8 cellular contexts compared by ENCODE assay signal in the genomic region with DNA sequence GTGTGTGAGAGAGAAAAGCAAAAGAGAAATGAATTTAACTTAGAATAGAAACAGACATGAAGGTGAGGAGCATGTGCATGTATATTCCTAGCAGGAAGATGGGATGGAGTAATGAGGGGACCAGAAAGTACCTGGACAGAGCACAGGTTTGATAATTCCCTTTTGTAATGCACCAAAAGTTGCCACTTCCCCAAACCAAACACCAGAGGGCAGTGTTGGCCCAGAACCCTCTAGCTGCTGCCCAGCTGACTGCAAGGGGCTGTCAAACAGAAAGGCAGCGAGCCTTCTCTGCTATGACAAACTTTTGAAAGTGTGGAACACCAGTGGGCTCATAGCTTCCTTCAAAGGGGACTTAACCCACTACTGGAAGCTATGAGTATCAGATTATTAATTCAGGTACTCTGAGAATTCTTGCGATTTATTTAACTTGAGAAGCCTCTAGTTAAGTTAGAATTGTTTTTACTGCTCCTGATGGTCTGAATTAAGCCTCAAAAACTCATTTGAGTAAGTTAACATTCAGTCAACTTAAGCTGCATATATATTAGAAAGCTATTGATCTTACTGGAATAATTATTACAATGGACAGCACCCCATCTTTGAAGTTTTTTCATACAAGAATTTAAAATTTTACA.
DNase-seq lines count a peak whose midpoint lies in the region; ATAC-seq and TF ChIP-seq lines count a peak whose summit lies in the region.

No MANE protein-coding gene starts in this region.

- H3K9me3 ChIP-seq in colonic mucosa, result no peaks in the 10 kb centered on the region
- no peaks in the 10 kb centered on the region for H3K9me3 ChIP-seq in liver (ENCODE audit: control insufficient read depth in 4 of 4, low read length in 3 of 4)

- no peak for TF ChIP-seq POLR2A in GM18505 (IDR thresholded peaks at IDR 0.05; ENCODE audit: borderline replicate concordance, extremely low read depth, insufficient read depth, insufficient read length)

- H3K9ac ChIP-seq in colonic mucosa (ENCODE audit: low read depth in 2 of 2, low read length in 2 of 2) (no peak overlapping the region), liver (ENCODE audit: low read depth in 1 of 2, low read length in 2 of 2) (no peak overlapping the region)

- H3K36me3 ChIP-seq in colonic mucosa, result no peaks in the 10 kb centered on the region
- no peaks in the 10 kb centered on the region for H3K36me3 ChIP-seq in liver (ENCODE audit: control insufficient read depth in 4 of 4, insufficient read depth in 3 of 4, low read depth in 1 of 4, low read length in 3 of 4)

- intact Hi-C loops in colonic mucosa (cut with DNase I), result loop anchor here (2.0 to 10.0 kb wide), 2 partner anchors 121 to 551 kb away; no protein-coding TSS in a partner anchor

- no peaks in the 10 kb centered on the region for H3K4me1 ChIP-seq in colonic mucosa
- H3K4me1 ChIP-seq in liver (ENCODE audit: control insufficient read depth in 4 of 4, insufficient read depth in 4 of 4, low read length in 3 of 4), result peaks cover 0 to 5% (median 5%) of the 10 kb centered on the region in 4 donors

- peak; percentile 98 for ATAC-seq in GM18505 (IDR thresholded peaks at IDR 0.05; ENCODE audit: unreplicated experiment)
- ATAC-seq in HG02885 (IDR thresholded peaks at IDR 0.05; ENCODE audit: poor library complexity, unreplicated experiment), result peak; percentile 97

- no peak overlapping the region for H3K27ac ChIP-seq in colonic mucosa
- no peak overlapping the region for H3K27ac ChIP-seq in liver (ENCODE audit: low read depth in 1 of 2, low read length in 2 of 2)

- H3K4me3 ChIP-seq in colonic mucosa (no peak overlapping the region), liver (ENCODE audit: low read depth in 1 of 3, low read length in 3 of 3) (no peak overlapping the region)

- DNase-seq in ACHN, result peak; percentile 51
- peak; percentile 36 for DNase-seq in NCI-H2029 (lab: John Stamatoyannopoulos, UW)
- DNase-seq in activated CD4-positive, alpha-beta T cell treated with anti-CD3 and anti-CD28 coated beads for 24 hours (ENCODE audit: low read depth in 2 of 2), result peak; percentile 33 to 44
- DNase-seq in colonic mucosa, result peak; percentile 74
- peak; percentile 20 to 36 (median 21) for DNase-seq in stimulated activated CD4-positive, alpha-beta T cell treated with anti-CD3 and anti-CD28 coated beads, TNF-alpha, amount 100 ng/mL, for 4 hours (ENCODE audit: low read depth in 3 of 3)

- in situ Hi-C loops in ACHN (cut with HindIII; ENCODE audit: low pct_ligation_motif_present, low pct_unique_long_range_greater_than_20kb, low sequenced_read_pairs), result no loop called here

- TF ChIP-seq CTCF in colonic mucosa (IDR thresholded peaks at IDR 0.05) (peak; percentile 84), liver (IDR thresholded peaks at IDR 0.05; ENCODE audit: low read depth, low read length, missing input control) (peak; percentile 93)

- 44% methylated on average over 2 of the region's 2 CpGs for WGBS in liver

- TF ChIP-seq RAD21 in liver (IDR thresholded peaks at IDR 0.05), result peak; percentile 94 to 96

- H3K27me3 ChIP-seq in colonic mucosa, result no peaks in the 10 kb centered on the region
- H3K27me3 ChIP-seq in liver (ENCODE audit: control insufficient read depth in 4 of 4, insufficient read depth in 4 of 4, low read length in 3 of 4), result no peaks in the 10 kb centered on the region

TF ChIP-seq in liver, 16 proteins besides CTCF, POLR2A, EP300 and RAD21:
- TF ChIP-seq ATF3 (IDR thresholded peaks at IDR 0.05) (no peak), NR2F2 (IDR thresholded peaks at IDR 0.05) (no peak), EGR1 (IDR thresholded peaks at IDR 0.05; ENCODE audit: low read depth in 2 of 2) (no peak), YY1 (IDR thresholded peaks at IDR 0.05) (no peak)

Comparison
In these comparisons a context has a peak if more than half of its experiments do, and no peak if none do; other contexts are left out.
1. DNase-seq: peak in every context shown above with its lines; median percentile 74 in colonic mucosa; 51 in ACHN; 38 in activated CD4-positive, alpha-beta T cell treated with anti-CD3 and anti-CD28 coated beads for 24 hours; 36 in NCI-H2029; 21 in stimulated activated CD4-positive, alpha-beta T cell treated with anti-CD3 and anti-CD28 coated beads, TNF-alpha, amount 100 ng/mL, for 4 hours.